ENCODE assay signal across 20 cellular contexts in genomic region chr21:25005388-25005787, GRCh38.
DNase-seq lines count a peak whose midpoint lies in the region; ATAC-seq, FAIRE-seq and TF ChIP-seq lines count a peak whose summit lies in the region.
"Had no signal": no experiment of that assay in that cellular context is flagged by ENCODE, and none has a peak within 500 bp of the region (broad histone marks: within the 10 kb centered on the region; RNA-seq: fewer than 3 reads in every experiment).

No MANE protein-coding gene starts in this region.

- H3K4me3 ChIP-seq in HL-60 (replicated peaks; ENCODE audit: insufficient read depth, low read length) (no peak overlapping the region), bronchial epithelial cell (ENCODE audit: low read depth, low read length) (no peak overlapping the region)
- H3K4me3 ChIP-seq: neural progenitor cell, tibial nerve had no signal

- ATAC-seq in HG03097 (IDR thresholded peaks at IDR 0.05; ENCODE audit: low FRiP score, unreplicated experiment) (no peak), HG03460 (IDR thresholded peaks at IDR 0.05; ENCODE audit: unreplicated experiment) (no peak)
- ATAC-seq: activated CD4-positive, alpha-beta T cell treated with anti-CD3 and anti-CD28 coated beads for 36 hours; stimulated activated memory B cell treated with anti-CD40 and anti-IgM and Interleukin-4, amounts not matched to agents 10 μg/mL and 1 μg/mL and 100 μg/mL, for 72 hours had no signal

- no peak for FAIRE-seq in bronchial epithelial cell (lab: Jason Lieb, UNC)

- peak; percentile 78 to 88 for DNase-seq in HL-60 (ENCODE audit: low read depth in 1 of 2, low spot score in 1 of 2)
- DNase-seq in NOMO-1 treated with dmso at 0.1 percent for 144 hours (lab: John Stamatoyannopoulos, UW; ENCODE audit: unreplicated experiment): peak; percentile 88
- peak; percentile 9 for DNase-seq in bronchial epithelial cell (ENCODE audit: low read depth)
- DNase-seq in stromal cell of bone marrow (ENCODE audit: low read depth): peak; percentile 1
- DNase-seq in activated effector memory CD4-positive, alpha-beta T cell treated with Interleukin-2 at 50 U/mL for 16 hours: no peak
- DNase-seq: activated CD4-positive, alpha-beta T cell treated with anti-CD3 and anti-CD28 coated beads for 36 hours; activated gamma-delta T cell; amniotic stem cell; DMS 273 treated with DMSO at 0.1 percent for 48 hours; effector memory CD4-positive, alpha-beta T cell; NCI-H1417 treated with DMSO at 0.1 percent for 48 hours; NK-92 treated with Interleukin-12 subunit alpha and Interleukin-12 subunit beta, amount 100 ng/mL, for 24 hours; SHP77; T-helper 9 cell had no signal

- no peaks in the 10 kb centered on the region for H3K36me3 ChIP-seq in bronchial epithelial cell (ENCODE audit: control insufficient read depth, insufficient read depth, low read length)
- H3K36me3 ChIP-seq: neural progenitor cell, tibial nerve had no signal

- peak overlapping the region; percentile 0; the same call in 1 of the 2 replicates for H3K27ac ChIP-seq in HL-60 (replicated peaks)
- H3K27ac ChIP-seq: C4-2B, neural progenitor cell, tibial nerve had no signal

- TF ChIP-seq CTCF in HL-60 (IDR thresholded peaks at IDR 0.05; ENCODE audit: insufficient read depth, low read length) (no peak), bronchial epithelial cell (IDR thresholded peaks at IDR 0.05; ENCODE audit: insufficient read depth, low read length, severe bottlenecking) (no peak)

- H3K27me3 ChIP-seq in HL-60 (ENCODE audit: insufficient read depth, poor library complexity, severe bottlenecking): no peaks in the 10 kb centered on the region
- no peaks in the 10 kb centered on the region for H3K27me3 ChIP-seq in bronchial epithelial cell (ENCODE audit: control insufficient read depth, insufficient read depth, low read length)
- H3K27me3 ChIP-seq: neural progenitor cell, tibial nerve had no signal
